Comparison of ENCODE assay signal across 22 cellular contexts in the genomic region with DNA sequence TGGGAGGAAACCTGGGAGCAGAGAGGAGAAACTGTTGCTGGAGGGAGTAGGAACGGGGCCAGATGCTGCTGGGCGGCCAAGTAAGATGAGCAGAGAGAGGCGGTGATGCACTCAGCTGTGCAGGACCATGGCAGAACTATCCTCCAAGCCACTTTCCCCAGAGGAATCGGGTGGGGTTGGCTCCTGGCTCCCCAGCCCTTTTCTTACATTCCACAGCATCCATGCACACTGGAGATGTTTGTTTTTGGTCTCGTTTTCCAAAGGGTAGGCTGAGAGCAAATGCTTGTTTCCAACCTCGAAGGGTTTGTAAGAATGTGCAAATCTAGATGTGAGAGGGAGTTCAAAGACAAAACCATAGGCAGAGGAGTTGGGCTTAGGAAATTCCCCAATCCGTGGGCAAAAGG.
A peak's percentile ranks its signal among the peaks of the same experiment; 100 is the strongest.
DNase-seq lines count a peak whose midpoint lies in the region; ATAC-seq and TF ChIP-seq lines count a peak whose summit lies in the region.
"Had no signal": no experiment of that assay in that cellular context is flagged by ENCODE, and none has a peak within 500 bp of the region (broad histone marks: within the 10 kb centered on the region; RNA-seq: fewer than 3 reads in every experiment).

No MANE protein-coding gene starts in this region.

- no peak overlapping the region for H3K4me3 ChIP-seq in upper lobe of right lung
- no peak overlapping the region for H3K4me3 ChIP-seq in CD4-positive, alpha-beta memory T cell (ENCODE audit: low read length in 2 of 2)
- H3K4me3 ChIP-seq: body of pancreas, heart left ventricle, MG63, neural progenitor cell had no signal

- H3K27ac Mint-ChIP-seq in chondrocyte (ENCODE audit: unreplicated experiment): peak overlapping the region; percentile 92
- no peak overlapping the region for H3K27ac Mint-ChIP-seq in CD4-positive, alpha-beta memory T cell
- H3K27ac Mint-ChIP-seq: CD4-positive, alpha-beta T cell; neural progenitor cell had no signal

- H3K4me1 ChIP-seq in upper lobe of right lung: peaks cover 6% of the 10 kb centered on the region
- H3K4me1 ChIP-seq in CD4-positive, alpha-beta memory T cell (ENCODE audit: insufficient read depth, low read length): no peaks in the 10 kb centered on the region
- H3K4me1 ChIP-seq: neural progenitor cell had no signal

- CTCF ChIA-PET in CD4-positive, alpha-beta memory T cell (lab: Charles Lee; ENCODE audit: partially characterized antibody): no interaction called here

- no peaks in the 10 kb centered on the region for H3K27me3 Mint-ChIP-seq in chondrocyte (ENCODE audit: low read depth)
- H3K27me3 Mint-ChIP-seq in CD4-positive, alpha-beta memory T cell: peaks cover 0 to 2% of the 10 kb centered on the region in 2 donors
- H3K27me3 Mint-ChIP-seq: CD4-positive, alpha-beta T cell had no signal

- peaks cover 62% of the 10 kb centered on the region for H3K36me3 Mint-ChIP-seq in chondrocyte (ENCODE audit: low read depth)
- peaks cover 0 to 3% of the 10 kb centered on the region in 2 donors for H3K36me3 Mint-ChIP-seq in CD4-positive, alpha-beta memory T cell

- no peaks in the 10 kb centered on the region for H3K9me3 ChIP-seq in upper lobe of right lung
- H3K9me3 ChIP-seq in CD4-positive, alpha-beta memory T cell (ENCODE audit: control insufficient read depth in 1 of 2, low read length in 2 of 2): no peaks in the 10 kb centered on the region
- H3K9me3 ChIP-seq: body of pancreas, heart left ventricle, MG63 had no signal

- ATAC-seq in upper lobe of right lung: peak; percentile 76
- no peak for ATAC-seq in HG03342 (IDR thresholded peaks at IDR 0.05; ENCODE audit: unreplicated experiment)
- ATAC-seq: body of pancreas, esophagus mucosa, heart left ventricle, right cardiac atrium had no signal

- no peaks in the 10 kb centered on the region for H3K27me3 ChIP-seq in upper lobe of right lung
- no peaks in the 10 kb centered on the region for H3K27me3 ChIP-seq in CD4-positive, alpha-beta memory T cell (ENCODE audit: insufficient read depth, low read length)
- H3K27me3 ChIP-seq: body of pancreas, heart left ventricle, MG63, neural progenitor cell had no signal

- H3K27ac ChIP-seq in upper lobe of right lung: no peak overlapping the region
- H3K27ac ChIP-seq in CD4-positive, alpha-beta memory T cell (ENCODE audit: low read depth, low read length): no peak overlapping the region
- H3K27ac ChIP-seq: body of pancreas, heart left ventricle, neural progenitor cell had no signal

- POLR2A ChIA-PET in CD4-positive, alpha-beta memory T cell (lab: Charles Lee; ENCODE audit: partially characterized antibody): no interaction called here

- TF ChIP-seq CTCF in chondrocyte (IDR thresholded peaks at IDR 0.05) (no peak), upper lobe of right lung (IDR thresholded peaks at IDR 0.05) (no peak)

- H3K36me3 ChIP-seq in upper lobe of right lung: peaks cover 19% of the 10 kb centered on the region
- H3K36me3 ChIP-seq in CD4-positive, alpha-beta memory T cell (ENCODE audit: insufficient read depth, low read length): no peaks in the 10 kb centered on the region
- H3K36me3 ChIP-seq: neural progenitor cell had no signal

- H3K4me3 Mint-ChIP-seq in chondrocyte (ENCODE audit: unreplicated experiment): no peak overlapping the region
- H3K4me3 Mint-ChIP-seq in CD4-positive, alpha-beta memory T cell: no peak overlapping the region
- H3K4me3 Mint-ChIP-seq: CD4-positive, alpha-beta T cell; neural progenitor cell had no signal

- H3K9me3 Mint-ChIP-seq in chondrocyte (ENCODE audit: low read depth): no peaks in the 10 kb centered on the region
- no peaks in the 10 kb centered on the region for H3K9me3 Mint-ChIP-seq in CD4-positive, alpha-beta memory T cell
- H3K9me3 Mint-ChIP-seq: CD4-positive, alpha-beta T cell; neural progenitor cell had no signal

- intact Hi-C loops in upper lobe of right lung (cut with DNase I): no loop called here
- intact Hi-C loops in CD4-positive, alpha-beta memory T cell (cut with micrococcal nuclease): no loop called here

- H3K4me1 Mint-ChIP-seq in chondrocyte (ENCODE audit: low read depth): peaks cover 82% of the 10 kb centered on the region
- H3K4me1 Mint-ChIP-seq in CD4-positive, alpha-beta memory T cell: peaks cover 0 to 12% (median 4%) of the 10 kb centered on the region in 4 donors

- peak; percentile 72 for DNase-seq in GM04503 (ENCODE audit: low read depth)
- DNase-seq in chondrocyte (ENCODE audit: low spot score): no peak
- DNase-seq in myocyte (ENCODE audit: low read depth): peak; percentile 60
- no peak for DNase-seq in upper lobe of right lung
- DNase-seq in CD4-positive, alpha-beta memory T cell: no peak
- DNase-seq in epidermal melanocyte (ENCODE audit: insufficient read length, low spot score): no peak
- DNase-seq: activated CD4-positive, alpha-beta T cell treated with anti-CD3 and anti-CD28 coated beads for 48 hours; activated CD8-positive, alpha-beta memory T cell treated with anti-CD3 and anti-CD28 coated beads, Interleukin-2, amount 50 U/mL, for 4 hours; activated gamma-delta T cell; body of pancreas; CD4-positive, alpha-beta T cell; DMS79 treated with DMSO at 0.1 percent for 48 hours; H7; heart left ventricle; islet precursor cell; MG63; NCI-H1694 treated with DMSO at 0.1 percent for 48 hours; NCI-H345; right cardiac atrium had no signal

Comparison
In these comparisons a context has a peak if more than half of its experiments do, and no peak if none do; other contexts are left out.
1. DNase-seq: peak in GM04503 (single experiment) and myocyte (single experiment); none in chondrocyte (single experiment), upper lobe of right lung (single experiment), CD4-positive, alpha-beta memory T cell (0 of 5) and epidermal melanocyte (single experiment).